ENCODE assay signal across 1 cellular context in genomic region chr1:54610048-54610447, GRCh38.
TF ChIP-seq lines count a peak whose summit lies in the region.

No MANE protein-coding gene starts in this region.

TF ChIP-seq in GM23338, 12 proteins besides CTCF, POLR2A, EP300 and RAD21 (continued from another document):
- TF ChIP-seq ETS1 (IDR thresholded peaks at IDR 0.05), result no peak
- TF ChIP-seq ZNF462 (CRISPR knock-in tag; IDR thresholded peaks at IDR 0.05), result no peak
- no peak for TF ChIP-seq EZH2 (IDR thresholded peaks at IDR 0.05; ENCODE audit: low read depth, unreplicated experiment)
- no peak for TF ChIP-seq POLR2AphosphoS5 (IDR thresholded peaks at IDR 0.05; ENCODE audit: low read depth)
- TF ChIP-seq EZH2phosphoT487 (IDR thresholded peaks at IDR 0.05; ENCODE audit: unreplicated experiment), result no peak
TF ChIP-seq in GM23338: peak in this region for 0.
